Comparison of ENCODE assay signal across 17 cellular contexts in the genomic region with DNA sequence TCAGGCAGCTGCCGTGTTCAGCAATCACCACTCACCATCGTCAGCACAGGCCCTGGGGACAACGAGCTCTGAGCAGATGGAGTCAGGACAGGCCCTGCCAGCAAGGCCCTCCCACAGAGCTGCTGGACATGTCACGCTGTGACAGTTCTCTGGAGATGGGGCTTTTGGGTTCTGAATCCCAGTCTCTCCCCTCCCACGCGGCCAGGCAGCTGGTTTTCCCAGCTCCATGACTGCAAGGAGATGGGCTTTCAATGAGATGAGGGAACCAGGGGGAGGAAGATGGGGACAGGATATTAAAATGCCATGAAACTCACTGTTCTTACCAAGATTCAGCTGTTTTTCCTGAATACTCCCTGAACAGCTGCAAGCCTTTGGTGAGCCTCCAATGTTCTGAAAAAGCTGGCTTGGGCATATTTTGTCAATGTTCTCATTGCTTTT.
"Had no signal": no experiment of that assay in that cellular context is flagged by ENCODE, and none has a peak within 500 bp of the region (broad histone marks: within the 10 kb centered on the region; RNA-seq: fewer than 3 reads in every experiment).

No MANE protein-coding gene starts in this region.

- H3K4me3 ChIP-seq: ascending aorta, cardiac muscle cell, colonic mucosa, SJSA1 had no signal

- H3K9me3 ChIP-seq: ascending aorta, colonic mucosa, neutrophil had no signal

- H3K4me1 ChIP-seq: ascending aorta, colonic mucosa, SJSA1 had no signal

- H3K27ac Mint-ChIP-seq: activated CD8-positive, alpha-beta memory T cell treated with anti-CD3 and anti-CD28 coated beads, Interleukin-2, amount 10 ng/mL, durations not matched to agents 7 days and 5 days; activated naive CD8-positive, alpha-beta T cell treated with anti-CD3 and anti-CD28 coated beads for 36 hours; mesothelial cell of epicardium; T-helper 2 cell treated with Interferon-gamma antibody and Interleukin-4, amounts not matched to agents 5 μg/mL and 100 μg/mL, for 36 hours; type B pancreatic cell had no signal

- H3K9me3 Mint-ChIP-seq: activated naive CD8-positive, alpha-beta T cell treated with anti-CD3 and anti-CD28 coated beads for 36 hours; mesothelial cell of epicardium; T-helper 2 cell treated with Interferon-gamma antibody and Interleukin-4, amounts not matched to agents 5 μg/mL and 100 μg/mL, for 36 hours; type B pancreatic cell had no signal

- H3K36me3 ChIP-seq: ascending aorta, cardiac muscle cell, colonic mucosa, neutrophil, SJSA1 had no signal

- H3K4me1 Mint-ChIP-seq: activated CD8-positive, alpha-beta memory T cell treated with anti-CD3 and anti-CD28 coated beads, Interleukin-2, amount 10 ng/mL, durations not matched to agents 7 days and 5 days; activated naive CD8-positive, alpha-beta T cell treated with anti-CD3 and anti-CD28 coated beads for 36 hours; mesothelial cell of epicardium had no signal

- DNase-seq: activated CD4-positive, alpha-beta T cell treated with anti-CD3 and anti-CD28 coated beads, Interleukin-2, amount 50 U/mL, for 4 hours; activated CD8-positive, alpha-beta memory T cell treated with anti-CD3 and anti-CD28 coated beads, Interleukin-2, amount 10 ng/mL, durations not matched to agents 7 days and 5 days; activated gamma-delta T cell treated with Interleukin-2 at 50 U/mL for 16 hours; activated naive CD8-positive, alpha-beta T cell treated with anti-CD3 and anti-CD28 coated beads for 36 hours; activated T-cell treated with anti-CD3 and anti-CD28 coated beads, Interleukin-2, amount 50 U/mL, for 48 hours; colonic mucosa; effector CD8-positive, alpha-beta T cell; foreskin melanocyte; SW 1271 had no signal

- H3K4me3 Mint-ChIP-seq: activated CD8-positive, alpha-beta memory T cell treated with anti-CD3 and anti-CD28 coated beads, Interleukin-2, amount 10 ng/mL, durations not matched to agents 7 days and 5 days; activated naive CD8-positive, alpha-beta T cell treated with anti-CD3 and anti-CD28 coated beads for 36 hours; mesothelial cell of epicardium; T-helper 2 cell treated with Interferon-gamma antibody and Interleukin-4, amounts not matched to agents 5 μg/mL and 100 μg/mL, for 36 hours; type B pancreatic cell had no signal

- ATAC-seq: activated CD4-positive, CD25-positive, alpha-beta regulatory T cell treated with anti-CD3 and anti-CD28 coated beads, Interleukin-2, amount 50 U/mL, for 24 hours; activated CD8-positive, alpha-beta memory T cell treated with anti-CD3 and anti-CD28 coated beads, Interleukin-2, amount 10 ng/mL, durations not matched to agents 7 days and 5 days had no signal

- H3K36me3 Mint-ChIP-seq: activated CD8-positive, alpha-beta memory T cell treated with anti-CD3 and anti-CD28 coated beads, Interleukin-2, amount 10 ng/mL, durations not matched to agents 7 days and 5 days; mesothelial cell of epicardium; type B pancreatic cell had no signal

- H3K27ac ChIP-seq: ascending aorta, cardiac muscle cell, colonic mucosa, neutrophil, SJSA1 had no signal

- H3K27me3 Mint-ChIP-seq: activated CD8-positive, alpha-beta memory T cell treated with anti-CD3 and anti-CD28 coated beads, Interleukin-2, amount 10 ng/mL, durations not matched to agents 7 days and 5 days had no signal

- H3K27me3 ChIP-seq: ascending aorta, cardiac muscle cell, colonic mucosa, SJSA1 had no signal
